1 cellular context compared by ENCODE assay signal in genomic region chr18:49656098-49656591, GRCh38.
A peak's percentile ranks its signal among the peaks of the same experiment; 100 is the strongest.
TF ChIP-seq lines count a peak whose summit lies in the region.

No MANE protein-coding gene starts in this region.

TF ChIP-seq in HCT116, 20 proteins besides CTCF, POLR2A, EP300 and RAD21 (continued from another document):
- TF ChIP-seq, protein P1, sequence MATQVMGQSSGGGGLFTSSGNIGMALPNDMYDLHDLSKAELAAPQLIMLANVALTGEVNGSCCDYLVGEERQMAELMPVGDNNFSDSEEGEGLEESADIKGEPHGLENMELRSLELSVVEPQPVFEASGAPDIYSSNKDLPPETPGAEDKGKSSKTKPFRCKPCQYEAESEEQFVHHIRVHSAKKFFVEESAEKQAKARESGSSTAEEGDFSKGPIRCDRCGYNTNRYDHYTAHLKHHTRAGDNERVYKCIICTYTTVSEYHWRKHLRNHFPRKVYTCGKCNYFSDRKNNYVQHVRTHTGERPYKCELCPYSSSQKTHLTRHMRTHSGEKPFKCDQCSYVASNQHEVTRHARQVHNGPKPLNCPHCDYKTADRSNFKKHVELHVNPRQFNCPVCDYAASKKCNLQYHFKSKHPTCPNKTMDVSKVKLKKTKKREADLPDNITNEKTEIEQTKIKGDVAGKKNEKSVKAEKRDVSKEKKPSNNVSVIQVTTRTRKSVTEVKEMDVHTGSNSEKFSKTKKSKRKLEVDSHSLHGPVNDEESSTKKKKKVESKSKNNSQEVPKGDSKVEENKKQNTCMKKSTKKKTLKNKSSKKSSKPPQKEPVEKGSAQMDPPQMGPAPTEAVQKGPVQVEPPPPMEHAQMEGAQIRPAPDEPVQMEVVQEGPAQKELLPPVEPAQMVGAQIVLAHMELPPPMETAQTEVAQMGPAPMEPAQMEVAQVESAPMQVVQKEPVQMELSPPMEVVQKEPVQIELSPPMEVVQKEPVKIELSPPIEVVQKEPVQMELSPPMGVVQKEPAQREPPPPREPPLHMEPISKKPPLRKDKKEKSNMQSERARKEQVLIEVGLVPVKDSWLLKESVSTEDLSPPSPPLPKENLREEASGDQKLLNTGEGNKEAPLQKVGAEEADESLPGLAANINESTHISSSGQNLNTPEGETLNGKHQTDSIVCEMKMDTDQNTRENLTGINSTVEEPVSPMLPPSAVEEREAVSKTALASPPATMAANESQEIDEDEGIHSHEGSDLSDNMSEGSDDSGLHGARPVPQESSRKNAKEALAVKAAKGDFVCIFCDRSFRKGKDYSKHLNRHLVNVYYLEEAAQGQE (IDR thresholded peaks at IDR 0.05; ENCODE audit: low read depth): no peak
- TF ChIP-seq SP1 (IDR thresholded peaks at IDR 0.05; ENCODE audit: low read depth): peak; percentile 85
- no peak for TF ChIP-seq ZNF274 (IDR thresholded peaks at IDR 0.05; ENCODE audit: low read depth, low read length)
- peak; percentile 93 for TF ChIP-seq CEBPB (IDR thresholded peaks at IDR 0.05; ENCODE audit: low read depth)
- peak; percentile 98 for TF ChIP-seq SIN3A (IDR thresholded peaks at IDR 0.05; ENCODE audit: low read depth)
- TF ChIP-seq POLR2AphosphoS5 (IDR thresholded peaks at IDR 0.05; ENCODE audit: low read depth, low read length): peak; percentile 59
- TF ChIP-seq YY1 (IDR thresholded peaks at IDR 0.05; ENCODE audit: extremely low read depth, insufficient replicate concordance, low read depth, low read length): no peak
- no peak for TF ChIP-seq ZFX (IDR thresholded peaks at IDR 0.05)
- TF ChIP-seq, protein P2, sequence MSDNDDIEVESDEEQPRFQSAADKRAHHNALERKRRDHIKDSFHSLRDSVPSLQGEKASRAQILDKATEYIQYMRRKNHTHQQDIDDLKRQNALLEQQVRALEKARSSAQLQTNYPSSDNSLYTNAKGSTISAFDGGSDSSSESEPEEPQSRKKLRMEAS (IDR thresholded peaks at IDR 0.05): peak; percentile 60
- TF ChIP-seq EZH2 (IDR thresholded peaks at IDR 0.05): no peak
- TF ChIP-seq, protein P3, sequence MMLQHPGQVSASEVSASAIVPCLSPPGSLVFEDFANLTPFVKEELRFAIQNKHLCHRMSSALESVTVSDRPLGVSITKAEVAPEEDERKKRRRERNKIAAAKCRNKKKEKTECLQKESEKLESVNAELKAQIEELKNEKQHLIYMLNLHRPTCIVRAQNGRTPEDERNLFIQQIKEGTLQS (IDR thresholded peaks at IDR 0.05): peak; percentile 59; the same call in 1 of the 2 replicates
- TF ChIP-seq SRF (IDR thresholded peaks at IDR 0.05; ENCODE audit: low read depth): peak; percentile 65
- peak; percentile 94 for TF ChIP-seq FOSL1 (IDR thresholded peaks at IDR 0.05; ENCODE audit: low read depth)
- peak; percentile 97 for TF ChIP-seq JUND (IDR thresholded peaks at IDR 0.05)
- TF ChIP-seq EZH2phosphoT487 (IDR thresholded peaks at IDR 0.05; ENCODE audit: borderline replicate concordance): no peak
- TF ChIP-seq ELF1 (IDR thresholded peaks at IDR 0.05; ENCODE audit: borderline replicate concordance, low read depth): no peak; the same call in 1 of the 2 replicates
- TF ChIP-seq EGR1 (IDR thresholded peaks at IDR 0.05; ENCODE audit: low read depth): peak; percentile 37; the same call in 1 of the 2 replicates
- peak; percentile 98 for TF ChIP-seq TCF7L2 (IDR thresholded peaks at IDR 0.05; ENCODE audit: borderline replicate concordance, extremely low read depth, insufficient read depth, insufficient read length)
- TF ChIP-seq CBX3 (IDR thresholded peaks at IDR 0.05; ENCODE audit: low read depth): peak; percentile 97
TF ChIP-seq in HCT116: peak in this region for 13.
